In genomic region chr2:127423880-127424279, GRCh38 we compare ENCODE assay signal across 9 cellular contexts. TPM values are rescaled to one million over a fixed set of nuclear protein-coding genes. Genes with fewer than 3 reads are reported as not detected.
DNase-seq lines count a peak whose midpoint lies in the region; TF ChIP-seq lines count a peak whose summit lies in the region.
"Had no signal": no experiment of that assay in that cellular context is flagged by ENCODE, and none has a peak within 500 bp of the region (broad histone marks: within the 10 kb centered on the region; RNA-seq: fewer than 3 reads in every experiment).

No MANE protein-coding gene starts in this region.

- H2BK15ac ChIP-seq in mesendoderm (replicated peaks; ENCODE audit: low read depth), result no peak overlapping the region

- H3K4me3 ChIP-seq in CD4-positive, alpha-beta memory T cell (ENCODE audit: low read length in 2 of 2), result no peak overlapping the region
- peak overlapping the region; percentile 41 to 58 for H3K4me3 ChIP-seq in ascending aorta
- no peak overlapping the region for H3K4me3 ChIP-seq in mesendoderm (ENCODE audit: low read length)

- H3K36me3 Mint-ChIP-seq in CD4-positive, alpha-beta memory T cell, result no peaks in the 10 kb centered on the region
- H3K36me3 Mint-ChIP-seq in nephron (ENCODE audit: low read depth), result no peaks in the 10 kb centered on the region

- no peak for DNase-seq in CD4-positive, alpha-beta memory T cell
- peak; percentile 11 for DNase-seq in M059J (ENCODE audit: low read depth)
- no peak for DNase-seq in ascending aorta (ENCODE audit: low spot score in 2 of 2)
- DNase-seq in stimulated activated CD8-positive, alpha-beta memory T cell treated with anti-CD3 and anti-CD28 coated beads, Interleukin-4, amount 100 ng/mL, for 48 hours, result no peak
- no peak for DNase-seq in SHP77 treated with DMSO at 0.1 percent for 48 hours (lab: John Stamatoyannopoulos, UW)
- DNase-seq in cardiac septum (ENCODE audit: low spot score), result no peak
- DNase-seq in mesendoderm, result no peak
- DNase-seq: occipital lobe had no signal

- H3K27ac Mint-ChIP-seq in CD4-positive, alpha-beta memory T cell, result no peak overlapping the region
- peak overlapping the region in 1 of 3 experiments; percentile 8 for H3K27ac Mint-ChIP-seq in nephron

- no peak overlapping the region for H3K18ac ChIP-seq in mesendoderm (ENCODE audit: low read length)

- no peak overlapping the region for H3K4ac ChIP-seq in mesendoderm (ENCODE audit: low read depth, low read length)

- H3K9me3 Mint-ChIP-seq in CD4-positive, alpha-beta memory T cell, result no peaks in the 10 kb centered on the region
- H3K9me3 Mint-ChIP-seq in nephron, result no peaks in the 10 kb centered on the region

- H3K79me1 ChIP-seq in mesendoderm (ENCODE audit: low read length), result no peaks in the 10 kb centered on the region

- no peak overlapping the region for H2BK120ac ChIP-seq in mesendoderm (ENCODE audit: low read depth, low read length)

- H3K4me3 Mint-ChIP-seq in CD4-positive, alpha-beta memory T cell, result peak overlapping the region in 6 of 8 donors; percentile 0 to 65 (median 42)
- H3K4me3 Mint-ChIP-seq in nephron, result peak overlapping the region; percentile 50 to 78 (median 60)

- intact Hi-C loops in CD4-positive, alpha-beta memory T cell (cut with micrococcal nuclease), result no loop called here
- intact Hi-C loops in ascending aorta (cut with DNase I), result no loop called here
- intact Hi-C loops in cardiac septum (cut with DNase I), result no loop called here

- WGBS in mesendoderm (ENCODE audit: extremely low coverage, insufficient coverage, low lambda C conversion rate), result no CpG with 5 or more reads among the region's 1 CpG

- H3K23ac ChIP-seq in mesendoderm (ENCODE audit: low read length), result no peak overlapping the region

- peaks cover 8% of the 10 kb centered on the region for H3K4me1 ChIP-seq in CD4-positive, alpha-beta memory T cell (ENCODE audit: insufficient read depth, low read length)
- H3K4me1 ChIP-seq in ascending aorta (peaks cover 5 to 11% of the 10 kb centered on the region in 2 donors), mesendoderm (ENCODE audit: control insufficient read depth, low read depth, low read length) (no peaks in the 10 kb centered on the region)

- no peaks in the 10 kb centered on the region for H3K36me3 ChIP-seq in CD4-positive, alpha-beta memory T cell (ENCODE audit: insufficient read depth, low read length)
- H3K36me3 ChIP-seq in ascending aorta (no peaks in the 10 kb centered on the region), mesendoderm (ENCODE audit: control insufficient read depth, insufficient read depth, low read length) (no peaks in the 10 kb centered on the region)

- H2BK5ac ChIP-seq in mesendoderm (ENCODE audit: low read length), result no peak overlapping the region

- CTCF ChIA-PET in CD4-positive, alpha-beta memory T cell (lab: Charles Lee; ENCODE audit: partially characterized antibody), result no interaction called here

- H3K4me1 Mint-ChIP-seq in CD4-positive, alpha-beta memory T cell, result peaks cover 4 to 15% (median 8%) of the 10 kb centered on the region in 4 donors
- peaks cover 11% of the 10 kb centered on the region for H3K4me1 Mint-ChIP-seq in nephron

- H3K9ac ChIP-seq in mesendoderm (ENCODE audit: low read length), result no peak overlapping the region

- H3K27ac ChIP-seq in CD4-positive, alpha-beta memory T cell (ENCODE audit: low read depth, low read length), result no peak overlapping the region
- H3K27ac ChIP-seq in ascending aorta, result no peak overlapping the region
- no peak overlapping the region for H3K27ac ChIP-seq in mesendoderm (ENCODE audit: low read depth, low read length)

- H3K56ac ChIP-seq in mesendoderm (ENCODE audit: low read length), result no peak overlapping the region

- H3K79me2 ChIP-seq in mesendoderm (ENCODE audit: control insufficient read depth, insufficient read depth, low read length), result no peaks in the 10 kb centered on the region

- POLR2A ChIA-PET in CD4-positive, alpha-beta memory T cell (lab: Charles Lee; ENCODE audit: partially characterized antibody), result interaction anchor here (1.4 kb wide), 1 partner anchor 12 kb away, joined by 6 read pairs; no protein-coding TSS in a partner anchor

- H3K27me3 ChIP-seq in CD4-positive, alpha-beta memory T cell (ENCODE audit: insufficient read depth, low read length), result no peaks in the 10 kb centered on the region
- peaks cover 11% of the 10 kb centered on the region for H3K27me3 ChIP-seq in ascending aorta
- no peaks in the 10 kb centered on the region for H3K27me3 ChIP-seq in mesendoderm (ENCODE audit: insufficient read depth, low read length, poor library complexity)

- no peak for TF ChIP-seq CTCF in ascending aorta (IDR thresholded peaks at IDR 0.05)
- peak in 1 of 3 experiments; percentile 16 for TF ChIP-seq CTCF in nephron (IDR thresholded peaks at IDR 0.05; ENCODE audit: unreplicated experiment in 3 of 3)

- H2AK5ac ChIP-seq in mesendoderm (ENCODE audit: low read length), result no peak overlapping the region

- H4K5ac ChIP-seq in mesendoderm (ENCODE audit: low read length), result no peak overlapping the region

- H3K27me3 Mint-ChIP-seq in CD4-positive, alpha-beta memory T cell, result peaks cover 14 to 30% of the 10 kb centered on the region in 2 donors
- H3K27me3 Mint-ChIP-seq in nephron (ENCODE audit: low read depth), result peaks cover 59% of the 10 kb centered on the region

- no peak overlapping the region for H4K8ac ChIP-seq in mesendoderm (ENCODE audit: low read depth, low read length)

- no peak overlapping the region for H3K4me2 ChIP-seq in mesendoderm (ENCODE audit: low read length)

- H3K9me3 ChIP-seq in CD4-positive, alpha-beta memory T cell (ENCODE audit: control insufficient read depth in 1 of 2, low read length in 2 of 2), result no peaks in the 10 kb centered on the region
- H3K9me3 ChIP-seq in ascending aorta, result no peaks in the 10 kb centered on the region

RNA-seq across cellular contexts. Expression of gene PROC, which starts 5.7 kb away (rescaled TPM):
- not detected for total RNA-seq in CD4-positive, alpha-beta memory T cell
- polyA plus RNA-seq in CD4-positive, alpha-beta memory T cell, result not detected
- 0.64 and 1.6 TPM in 2 replicates for total RNA-seq in M059J (2014; rRNA removed; shearing (Covaris generic))
- not detected for total RNA-seq in ascending aorta
- not detected for total RNA-seq in cardiac septum
- 0.11 TPM for polyA plus RNA-seq in mesendoderm (2013, experiment 1 of 2)
- 0.15 TPM for polyA plus RNA-seq in mesendoderm (2013, experiment 2 of 2)
- total RNA-seq: occipital lobe had no signal

RNA-seq across cellular contexts. Expression of gene MAP3K2, which starts 36.1 kb away (rescaled TPM):
- total RNA-seq in CD4-positive, alpha-beta memory T cell, result 10 to 100 TPM; 85.6 to 87.2 TPM
- polyA plus RNA-seq in CD4-positive, alpha-beta memory T cell, result 10 to 100 TPM; 42.5 to 63.4 TPM
- total RNA-seq in M059J (2014; rRNA removed; shearing (Covaris generic)), result 22.9 and 28.8 TPM in 2 replicates
- 47.7 TPM for total RNA-seq in ascending aorta
- 31.6 TPM for total RNA-seq in cardiac septum
- 7.8 TPM for polyA plus RNA-seq in mesendoderm (2013, experiment 1 of 2)
- polyA plus RNA-seq in mesendoderm (2013, experiment 2 of 2), result 8.3 TPM

Comparison
In these comparisons a context has a peak if more than half of its experiments do, and no peak if none do; other contexts are left out.
1. H3K4me3 ChIP-seq: peak in ascending aorta (2 of 2); none in CD4-positive, alpha-beta memory T cell (0 of 2) and mesendoderm (single experiment).